ENCODE assay signal across 8 cellular contexts in genomic region chr21:44303490-44303981, GRCh38. TPM values are rescaled to one million over a fixed set of nuclear protein-coding genes. Genes with fewer than 3 reads are reported as not detected.
DNase-seq lines count a peak whose midpoint lies in the region; ATAC-seq and TF ChIP-seq lines count a peak whose summit lies in the region.
"Had no signal": no experiment of that assay in that cellular context is flagged by ENCODE, and none has a peak within 500 bp of the region (broad histone marks: within the 10 kb centered on the region; RNA-seq: fewer than 3 reads in every experiment).

No MANE protein-coding gene starts in this region.

- H3K4me3 ChIP-seq in dorsolateral prefrontal cortex, result peak overlapping the region in 19 of 59 donors; percentile 3 to 50 (median 23)
- H3K4me3 ChIP-seq in subcutaneous abdominal adipose tissue (ENCODE audit: low read depth in 1 of 5, low read length in 5 of 5), result no peak overlapping the region
- H3K4me3 ChIP-seq in ovary, result no peak overlapping the region

- peak overlapping the region; percentile 56 for H3K27ac Mint-ChIP-seq in activated CD8-positive, alpha-beta memory T cell treated with anti-CD3 and anti-CD28 coated beads, Interleukin-2, amount 10 ng/mL, durations not matched to agents 7 days and 5 days

- H3K9ac ChIP-seq in subcutaneous abdominal adipose tissue (ENCODE audit: low read length in 5 of 5), result peak overlapping the region in 2 of 5 donors; percentile 15 to 62

- peaks cover 9% of the 10 kb centered on the region for H3K36me3 Mint-ChIP-seq in activated CD8-positive, alpha-beta memory T cell treated with anti-CD3 and anti-CD28 coated beads, Interleukin-2, amount 10 ng/mL, durations not matched to agents 7 days and 5 days

- peaks cover 35% of the 10 kb centered on the region for H3K4me1 Mint-ChIP-seq in activated CD8-positive, alpha-beta memory T cell treated with anti-CD3 and anti-CD28 coated beads, Interleukin-2, amount 10 ng/mL, durations not matched to agents 7 days and 5 days

- TF ChIP-seq CTCF in dorsolateral prefrontal cortex (IDR thresholded peaks at IDR 0.05 in 54 of 56, conservative IDR thresholded peaks at IDR 0.05 in 2 of 56; ENCODE audit: low read depth in 1 of 56, partially characterized antibody in 56 of 56), result peak in 1 of 56 donors; percentile 19
- no peak for TF ChIP-seq CTCF in ovary (IDR thresholded peaks at IDR 0.05)

- H3K27me3 Mint-ChIP-seq in activated CD8-positive, alpha-beta memory T cell treated with anti-CD3 and anti-CD28 coated beads, Interleukin-2, amount 10 ng/mL, durations not matched to agents 7 days and 5 days, result no peaks in the 10 kb centered on the region

- H3K27me3 ChIP-seq in dorsolateral prefrontal cortex, result no peaks in the 10 kb centered on the region
- no peaks in the 10 kb centered on the region for H3K27me3 ChIP-seq in subcutaneous abdominal adipose tissue (ENCODE audit: control insufficient read depth in 5 of 5, insufficient read depth in 4 of 5, low read length in 5 of 5)
- H3K27me3 ChIP-seq in ovary, result no peaks in the 10 kb centered on the region
- H3K27me3 ChIP-seq: foreskin keratinocyte had no signal

- 80 to 81% (median 80%) methylated on average over 12 of the region's 12 CpGs for WGBS in ovary, 3 donors

- CTCF ChIA-PET in activated CD8-positive, alpha-beta memory T cell treated with anti-CD3 and anti-CD28 coated beads, Interleukin-2, amount 10 ng/mL, durations not matched to agents 7 days and 5 days (lab: Charles Lee), result interaction anchor here (1.7 to 2.4 kb wide), 2 partner anchors 36 to 177 kb away, joined by 4 to 10 read pairs; no protein-coding TSS in a partner anchor

- no peak for ATAC-seq in activated CD8-positive, alpha-beta memory T cell treated with anti-CD3 and anti-CD28 coated beads, Interleukin-2, amount 10 ng/mL, durations not matched to agents 7 days and 5 days
- ATAC-seq: foreskin keratinocyte had no signal

- H3K36me3 ChIP-seq in subcutaneous abdominal adipose tissue (ENCODE audit: control insufficient read depth in 5 of 5, insufficient read depth in 5 of 5, low read length in 5 of 5), result peaks cover 0 to 20% (median 14%) of the 10 kb centered on the region in 5 donors
- no peaks in the 10 kb centered on the region for H3K36me3 ChIP-seq in ovary

- H3K27ac ChIP-seq in dorsolateral prefrontal cortex, result peak overlapping the region; percentile 27 to 97 (median 90)
- peak overlapping the region; percentile 47 for H3K27ac ChIP-seq in subcutaneous abdominal adipose tissue (ENCODE audit: low read depth, low read length)
- no peak overlapping the region for H3K27ac ChIP-seq in ovary
- H3K27ac ChIP-seq: foreskin keratinocyte, HL-60 had no signal

- peaks cover 6 to 68% (median 66%) of the 10 kb centered on the region in 5 donors for H3K4me1 ChIP-seq in subcutaneous abdominal adipose tissue (ENCODE audit: control insufficient read depth in 5 of 5, insufficient read depth in 5 of 5, low read length in 5 of 5)
- H3K4me1 ChIP-seq in ovary (ENCODE audit: insufficient read depth), result peaks cover 16% of the 10 kb centered on the region
- H3K4me1 ChIP-seq: foreskin keratinocyte had no signal

- H3K9me3 ChIP-seq in subcutaneous abdominal adipose tissue (ENCODE audit: control insufficient read depth in 5 of 5, low read length in 5 of 5), result no peaks in the 10 kb centered on the region
- no peaks in the 10 kb centered on the region for H3K9me3 ChIP-seq in ovary

- no peak for TF ChIP-seq EP300 in ovary (IDR thresholded peaks at IDR 0.05)

- no peak for TF ChIP-seq POLR2A in ovary (IDR thresholded peaks at IDR 0.05)

- no peak for DNase-seq in activated CD8-positive, alpha-beta memory T cell treated with anti-CD3 and anti-CD28 coated beads, Interleukin-2, amount 10 ng/mL, durations not matched to agents 7 days and 5 days
- DNase-seq in activated CD8-positive, alpha-beta memory T cell treated with anti-CD3 and anti-CD28 coated beads for 24 hours, result no peak
- DNase-seq in dorsolateral prefrontal cortex (no peak), ovary (no peak), SHP77 (lab: John Stamatoyannopoulos, UW) (no peak)
- DNase-seq: foreskin keratinocyte had no signal

- H3K4me3 Mint-ChIP-seq in activated CD8-positive, alpha-beta memory T cell treated with anti-CD3 and anti-CD28 coated beads, Interleukin-2, amount 10 ng/mL, durations not matched to agents 7 days and 5 days, result no peak overlapping the region

- intact Hi-C loops in dorsolateral prefrontal cortex (cut with DNase I) (loop anchor here (5.0 to 10.0 kb wide), 3 partner anchors 34 to 319 kb away; partner anchors contain the start of gene CFAP410 (in 2 of the 2)), ovary (cut with DNase I) (loop anchor here in 1 of 4 donors (10.0 kb wide), 1 partner anchor 489 kb away; no protein-coding TSS in a partner anchor)

- H3K9me3 Mint-ChIP-seq in activated CD8-positive, alpha-beta memory T cell treated with anti-CD3 and anti-CD28 coated beads, Interleukin-2, amount 10 ng/mL, durations not matched to agents 7 days and 5 days (ENCODE audit: low read depth), result no peaks in the 10 kb centered on the region

RNA-seq across cellular contexts. Expression of gene PFKL, which starts 3.7 kb away (rescaled TPM):
- 100 to 1,000 TPM; 162 to 200 TPM for total RNA-seq in activated CD8-positive, alpha-beta memory T cell treated with anti-CD3 and anti-CD28 coated beads, Interleukin-2, amount 10 ng/mL, durations not matched to agents 7 days and 5 days
- total RNA-seq in dorsolateral prefrontal cortex (100 to 1,000 TPM; 102 to 205 (median 156) TPM), ovary (100 to 1,000 TPM in 1 of 7 donors, 10 to 100 TPM in 6; 38.7 to 104 (median 88.7) TPM)
- polyA plus RNA-seq in ovary, result 10 to 100 TPM; 12.6 to 71.0 TPM

RNA-seq across cellular contexts. Expression of gene AIRE, which starts 17.9 kb away (rescaled TPM):
- total RNA-seq in activated CD8-positive, alpha-beta memory T cell treated with anti-CD3 and anti-CD28 coated beads, Interleukin-2, amount 10 ng/mL, durations not matched to agents 7 days and 5 days, result under 1 TPM; 0.06 to 0.33 TPM
- 1 to 10 TPM in 112 of 120 experiments, under 1 TPM in 8; 0.62 to 5.4 (median 2.0) TPM for total RNA-seq in dorsolateral prefrontal cortex
- total RNA-seq in ovary, result not detected
- not detected for polyA plus RNA-seq in ovary
- total RNA-seq: foreskin keratinocyte had no signal
- polyA plus RNA-seq: foreskin keratinocyte had no signal

RNA-seq across cellular contexts. Expression of gene CFAP410, which starts 35.7 kb away (rescaled TPM):
- total RNA-seq in activated CD8-positive, alpha-beta memory T cell treated with anti-CD3 and anti-CD28 coated beads, Interleukin-2, amount 10 ng/mL, durations not matched to agents 7 days and 5 days, result 10 to 100 TPM; 14.8 to 15.3 TPM
- total RNA-seq in dorsolateral prefrontal cortex (10 to 100 TPM; 23.3 to 59.4 (median 39.0) TPM), ovary (10 to 100 TPM; 23.1 to 40.8 (median 29.3) TPM)
- polyA plus RNA-seq in ovary, result 10 to 100 TPM in 1 of 2 donors, 1 to 10 TPM in 1; 1.2 to 40.7 TPM

RNA-seq across cellular contexts. Expression of gene DNMT3L, which starts 41.8 kb away (rescaled TPM):
- total RNA-seq in activated CD8-positive, alpha-beta memory T cell treated with anti-CD3 and anti-CD28 coated beads, Interleukin-2, amount 10 ng/mL, durations not matched to agents 7 days and 5 days, result not detected
- total RNA-seq in dorsolateral prefrontal cortex, result not detected
- total RNA-seq in ovary, result not detected
- not detected for polyA plus RNA-seq in ovary
- total RNA-seq: foreskin keratinocyte had no signal
- polyA plus RNA-seq: foreskin keratinocyte had no signal

RNA-seq across cellular contexts. Expression of gene TRPM2, which starts 49.9 kb away (rescaled TPM):
- total RNA-seq in activated CD8-positive, alpha-beta memory T cell treated with anti-CD3 and anti-CD28 coated beads, Interleukin-2, amount 10 ng/mL, durations not matched to agents 7 days and 5 days, result 10 to 100 TPM; 21.2 to 32.7 TPM
- 10 to 100 TPM; 29.8 to 83.7 (median 54.3) TPM for total RNA-seq in dorsolateral prefrontal cortex
- total RNA-seq in ovary, result 1 to 10 TPM in 6 of 7 donors, under 1 TPM in 1; 0.48 to 7.0 (median 2.1) TPM
- polyA plus RNA-seq in ovary, result 1 to 10 TPM; 1.3 to 1.6 TPM

Comparison
In these comparisons a context has a peak if more than half of its experiments do, and no peak if none do; other contexts are left out.
1. H3K27ac ChIP-seq: peak in dorsolateral prefrontal cortex (59 of 59) and subcutaneous abdominal adipose tissue (single experiment); none in ovary (0 of 2).